10 cellular contexts compared by ENCODE assay signal in the genomic region with DNA sequence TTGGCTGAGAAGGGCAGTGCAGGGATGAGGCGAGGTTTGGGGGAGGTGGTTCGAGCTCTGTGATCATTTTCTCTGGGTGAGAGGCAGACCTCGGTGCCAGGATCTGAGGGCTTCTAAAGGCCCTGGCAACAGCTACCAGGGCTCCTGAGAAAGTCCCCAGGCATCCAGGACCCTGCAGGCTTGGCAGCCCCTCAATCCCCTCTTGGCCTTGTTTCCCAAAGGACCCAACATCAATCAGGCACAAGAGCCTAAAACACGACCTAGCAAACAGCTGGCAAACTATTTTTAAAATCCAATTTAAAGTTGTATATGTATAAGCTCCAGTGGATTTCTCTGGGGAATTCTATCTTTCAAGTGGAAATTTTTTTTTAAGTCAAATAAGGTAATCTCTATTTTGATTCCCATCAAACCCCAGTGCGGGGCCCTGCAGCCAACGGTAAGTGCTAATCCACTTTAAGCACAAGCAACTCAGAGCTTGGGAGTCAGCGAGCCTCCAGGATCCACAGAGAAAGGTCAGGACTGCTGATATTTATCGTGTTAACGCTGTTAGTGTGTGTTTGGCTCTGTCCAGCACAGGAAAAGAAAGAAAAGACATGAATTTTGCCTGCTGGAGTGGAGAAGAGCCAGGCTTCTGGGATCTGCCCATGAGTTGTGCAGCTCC. TPM values are rescaled to one million over a fixed set of nuclear protein-coding genes. Genes with fewer than 3 reads are reported as not detected.
DNase-seq lines count a peak whose midpoint lies in the region; ATAC-seq and TF ChIP-seq lines count a peak whose summit lies in the region.
"Had no signal": no experiment of that assay in that cellular context is flagged by ENCODE, and none has a peak within 500 bp of the region (broad histone marks: within the 10 kb centered on the region; RNA-seq: fewer than 3 reads in every experiment).

No MANE protein-coding gene starts in this region.

- peaks cover 27% of the 10 kb centered on the region for H3K4me1 Mint-ChIP-seq in progenitor cell of endocrine pancreas (ENCODE audit: low read depth)
- peaks cover 11% of the 10 kb centered on the region for H3K4me1 Mint-ChIP-seq in glutamatergic neuron (ENCODE audit: low read depth, unreplicated experiment)

- no peak overlapping the region for H3K4me3 Mint-ChIP-seq in progenitor cell of endocrine pancreas (ENCODE audit: low read depth)
- no peak overlapping the region for H3K4me3 Mint-ChIP-seq in glutamatergic neuron (ENCODE audit: unreplicated experiment)
- H3K4me3 Mint-ChIP-seq: activated naive CD4-positive, alpha-beta T cell treated with anti-CD3 and anti-CD28 coated beads, Interleukin-2, amount 50 U/mL, for 24 hours had no signal

- no peaks in the 10 kb centered on the region for H3K27me3 Mint-ChIP-seq in progenitor cell of endocrine pancreas
- H3K27me3 Mint-ChIP-seq in glutamatergic neuron (ENCODE audit: unreplicated experiment): peaks cover 5% of the 10 kb centered on the region

- TF ChIP-seq CTCF in C4-2B (conservative IDR thresholded peaks at IDR 0.05) (no peak), cardiac muscle cell (IDR thresholded peaks at IDR 0.05; ENCODE audit: low read depth, low read length) (no peak), progenitor cell of endocrine pancreas (IDR thresholded peaks at IDR 0.05; ENCODE audit: unreplicated experiment) (no peak), glutamatergic neuron (IDR thresholded peaks at IDR 0.05; ENCODE audit: partially characterized antibody, unreplicated experiment) (no peak)

- DNase-seq in SK-N-DZ (ENCODE audit: low spot score) (peak; percentile 88), cardiac muscle cell (ENCODE audit: low read depth in 1 of 2, low spot score in 1 of 2) (peak; percentile 34 to 57), progenitor cell of endocrine pancreas (ENCODE audit: low spot score, unreplicated experiment) (no peak), NCI-H1694 treated with DMSO at 0.1 percent for 48 hours (lab: John Stamatoyannopoulos, UW) (no peak), NCI-H345 treated with DMSO at 0.1 percent for 48 hours (lab: John Stamatoyannopoulos, UW; ENCODE audit: unreplicated experiment) (no peak), glutamatergic neuron (no peak)
- DNase-seq: NCI-H774 had no signal

- no peaks in the 10 kb centered on the region for H3K27me3 ChIP-seq in cardiac muscle cell

- H3K9me3 Mint-ChIP-seq in progenitor cell of endocrine pancreas (ENCODE audit: low read depth) (no peaks in the 10 kb centered on the region), glutamatergic neuron (ENCODE audit: unreplicated experiment) (no peaks in the 10 kb centered on the region)
- H3K9me3 Mint-ChIP-seq: activated naive CD4-positive, alpha-beta T cell treated with anti-CD3 and anti-CD28 coated beads, Interleukin-2, amount 50 U/mL, for 24 hours had no signal

- H3K36me3 Mint-ChIP-seq in progenitor cell of endocrine pancreas (ENCODE audit: insufficient read depth) (no peaks in the 10 kb centered on the region), glutamatergic neuron (ENCODE audit: unreplicated experiment) (no peaks in the 10 kb centered on the region)
- H3K36me3 Mint-ChIP-seq: activated naive CD4-positive, alpha-beta T cell treated with anti-CD3 and anti-CD28 coated beads, Interleukin-2, amount 50 U/mL, for 24 hours had no signal

- H3K4me3 ChIP-seq in cardiac muscle cell: no peak overlapping the region

- H3K36me3 ChIP-seq in cardiac muscle cell: no peaks in the 10 kb centered on the region

- peak overlapping the region; percentile 43 for H3K27ac Mint-ChIP-seq in progenitor cell of endocrine pancreas
- no peak overlapping the region for H3K27ac Mint-ChIP-seq in glutamatergic neuron (ENCODE audit: unreplicated experiment)
- H3K27ac Mint-ChIP-seq: activated naive CD4-positive, alpha-beta T cell treated with anti-CD3 and anti-CD28 coated beads, Interleukin-2, amount 50 U/mL, for 24 hours had no signal

- H3K4me1 ChIP-seq in cardiac muscle cell (ENCODE audit: low read depth): peaks cover 24% of the 10 kb centered on the region

- peak overlapping the region; percentile 74 for H3K27ac ChIP-seq in C4-2B
- H3K27ac ChIP-seq in cardiac muscle cell: peak overlapping the region; percentile 87

- H3K9me3 ChIP-seq in cardiac muscle cell (ENCODE audit: low read depth): no peaks in the 10 kb centered on the region

- ATAC-seq in GM18873 (IDR thresholded peaks at IDR 0.05; ENCODE audit: low FRiP score, unreplicated experiment): no peak

RNA-seq across cellular contexts. Expression of a gene that starts 14.9 kb away (rescaled TPM):
- 166 and 214 TPM in 2 replicates for polyA plus RNA-seq in SK-N-DZ (2014; cell fraction: cytosol; rRNA removed)
- 1,050 and 1,575 TPM in 2 replicates for polyA plus RNA-seq in SK-N-DZ (2014; cell fraction: nucleus; rRNA removed)
- total RNA-seq in cardiac muscle cell (116 and 225 TPM in 2 replicates), progenitor cell of endocrine pancreas (281 and 304 TPM in 2 replicates), glutamatergic neuron (ENCODE audit: unreplicated experiment) (302 TPM)
- polyA plus RNA-seq in cardiac muscle cell: 405 and 489 TPM in 2 replicates

RNA-seq across cellular contexts. Expression of a gene that starts 37.3 kb away (rescaled TPM):
- polyA plus RNA-seq in SK-N-DZ (2014; cell fraction: cytosol; rRNA removed): 17.6 and 21.2 TPM in 2 replicates
- polyA plus RNA-seq in SK-N-DZ (2014; cell fraction: nucleus; rRNA removed): 27.6 and 31.3 TPM in 2 replicates
- total RNA-seq in cardiac muscle cell (18.6 and 24.3 TPM in 2 replicates), progenitor cell of endocrine pancreas (69.2 TPM in 2 replicates), glutamatergic neuron (ENCODE audit: unreplicated experiment) (49.6 TPM)
- 32.0 and 33.5 TPM in 2 replicates for polyA plus RNA-seq in cardiac muscle cell

RNA-seq across cellular contexts. Expression of a gene that starts 53.4 kb away (rescaled TPM):
- polyA plus RNA-seq in SK-N-DZ (2014; cell fraction: cytosol; rRNA removed): 2.1 and 4.8 TPM in 2 replicates
- polyA plus RNA-seq in SK-N-DZ (2014; cell fraction: nucleus; rRNA removed): 0.42 and 0.97 TPM in 2 replicates
- total RNA-seq in cardiac muscle cell (8.3 and 15.7 TPM in 2 replicates), progenitor cell of endocrine pancreas (71.3 and 76.0 TPM in 2 replicates), glutamatergic neuron (ENCODE audit: unreplicated experiment) (0.78 TPM)
- polyA plus RNA-seq in cardiac muscle cell: 39.4 and 60.9 TPM in 2 replicates

Comparison
In these comparisons a context has a peak if more than half of its experiments do, and no peak if none do; other contexts are left out.
1. DNase-seq: peak in SK-N-DZ (single experiment) and cardiac muscle cell (2 of 2); none in progenitor cell of endocrine pancreas (single experiment), NCI-H1694 treated with DMSO at 0.1 percent for 48 hours (single experiment), NCI-H345 treated with DMSO at 0.1 percent for 48 hours (single experiment) and glutamatergic neuron (single experiment).